1 cellular context compared by ENCODE assay signal in the genomic region with DNA sequence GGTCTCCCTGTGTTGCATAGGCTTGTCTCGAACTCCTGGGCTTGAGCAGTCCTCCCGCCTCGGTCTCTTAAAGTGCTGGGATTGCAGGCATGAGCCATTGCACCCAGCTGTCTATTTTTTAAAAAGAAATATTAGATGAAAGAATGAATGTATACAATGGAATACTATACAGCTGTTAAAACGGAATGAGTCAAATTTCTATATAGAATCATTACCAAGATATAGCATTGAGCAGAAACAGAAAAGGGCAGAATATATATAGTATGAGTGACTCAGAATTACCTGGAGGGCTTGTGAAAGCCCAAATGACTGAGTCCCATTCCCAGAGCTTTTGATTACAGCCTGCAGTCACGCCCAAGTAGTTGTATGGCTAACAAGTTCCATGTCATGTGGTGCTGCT.
A peak's percentile ranks its signal among the peaks of the same experiment; 100 is the strongest.
TF ChIP-seq lines count a peak whose summit lies in the region.

No MANE protein-coding gene starts in this region.

TF ChIP-seq in K562, 482 proteins besides CTCF, POLR2A, EP300 and RAD21:
- TF ChIP-seq CEBPB (tag; IDR thresholded peaks at IDR 0.05) (no peak), ZNF146 (CRISPR knock-in tag; IDR thresholded peaks at IDR 0.05; ENCODE audit: unreplicated experiment) (peak; percentile 73)
